Comparison of ENCODE assay signal across 1 cellular context in the genomic region with DNA sequence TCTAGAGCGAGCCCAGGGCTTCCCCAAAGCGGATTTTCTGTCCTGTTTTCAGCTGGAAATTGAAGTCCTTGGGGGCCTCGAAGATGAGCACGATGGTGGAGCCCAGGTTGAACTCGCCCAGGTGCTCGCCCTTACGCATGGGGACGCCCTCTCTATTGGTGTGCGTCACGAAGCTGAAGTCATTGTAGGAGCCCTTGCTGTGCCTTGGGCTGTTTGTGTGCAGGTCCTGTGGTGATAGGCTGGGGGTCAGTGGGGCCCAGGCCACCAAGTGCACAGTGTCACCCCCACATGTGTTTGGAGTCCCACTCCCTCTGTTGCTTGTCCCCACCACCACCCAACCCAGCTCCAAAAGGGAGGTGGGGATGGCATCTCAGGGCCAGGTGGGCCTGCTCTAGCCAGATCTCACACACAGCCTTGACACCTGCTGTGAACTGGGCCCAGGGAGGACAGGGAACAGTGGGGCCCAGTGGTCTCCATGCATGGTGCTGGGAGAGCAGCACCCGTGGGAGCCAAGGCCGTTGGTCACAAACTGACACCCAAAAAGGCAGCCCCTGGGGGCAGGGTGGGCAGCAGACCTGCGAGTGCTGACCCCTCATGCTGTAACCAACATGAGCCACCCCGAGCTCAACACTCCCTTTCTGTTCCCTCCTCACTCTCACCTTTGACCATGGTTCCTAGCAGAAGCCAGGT.
TF ChIP-seq lines count a peak whose summit lies in the region.

No MANE protein-coding gene starts in this region.

TF ChIP-seq in H1, 55 proteins besides CTCF, POLR2A, EP300 and RAD21:
- no peak for TF ChIP-seq POU5F1 (IDR thresholded peaks at IDR 0.05; ENCODE audit: low read depth, low read length)
- 0 out of 2 replicates have a peak, but pooled peaks have one; percentile 14 for TF ChIP-seq POLR2AphosphoS5 (IDR thresholded peaks at IDR 0.05; ENCODE audit: low read depth, low read length)
